Comparison of ENCODE assay signal across 27 cellular contexts in the genomic region with DNA sequence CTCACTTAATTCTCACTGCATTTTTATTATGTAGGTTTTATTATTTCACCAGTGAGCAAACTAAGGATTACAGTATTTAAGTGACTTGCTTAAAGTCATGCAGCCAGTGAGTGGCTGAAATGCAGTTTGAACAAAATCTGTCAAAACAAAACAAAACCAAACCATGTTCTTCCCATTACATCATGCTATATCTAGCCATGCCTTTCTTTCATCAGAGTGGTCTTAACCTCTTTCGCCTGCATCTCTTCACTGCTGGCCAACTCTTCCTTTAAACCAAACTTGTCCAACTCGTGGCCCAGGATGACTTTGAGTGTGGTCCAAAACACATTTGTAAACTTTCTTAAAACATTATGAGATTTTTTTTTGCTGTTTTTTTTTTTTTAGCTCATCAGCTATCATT.
"Had no signal": no experiment of that assay in that cellular context is flagged by ENCODE, and none has a peak within 500 bp of the region (broad histone marks: within the 10 kb centered on the region; RNA-seq: fewer than 3 reads in every experiment).

No MANE protein-coding gene starts in this region.

- H3K4me3 ChIP-seq: adrenal gland, gastroesophageal sphincter, heart left ventricle, sigmoid colon, thoracic aorta, vagina had no signal

- H3K27me3 Mint-ChIP-seq: activated B cell treated with CpG ODN at 0.5 μM for 24 hours; activated CD4-positive, alpha-beta T cell treated with anti-CD3 and anti-CD28 coated beads for 36 hours; activated T-cell treated with anti-CD3 and anti-CD28 coated beads, Interleukin-2, amount 50 U/mL, for 24 hours; activated T-helper 17 cell treated with anti-CD3 and anti-CD28 coated beads, Interleukin-2, amount 50 U/mL, for 72 hours; dendritic cell treated with granulocyte-macrophage colony-stimulating factor and Interleukin-4, amounts not matched to agents 40 ng/mL and 50 ng/mL, for 4 days; naive thymus-derived CD4-positive, alpha-beta T cell; progenitor cell of endocrine pancreas had no signal

- H3K27ac Mint-ChIP-seq: activated B cell treated with CpG ODN at 0.5 μM for 24 hours; activated CD4-positive, alpha-beta T cell treated with anti-CD3 and anti-CD28 coated beads for 36 hours; activated naive CD4-positive, alpha-beta T cell treated with anti-CD3 and anti-CD28 coated beads, Interleukin-2, amount 50 U/mL, for 72 hours; activated T-cell treated with anti-CD3 and anti-CD28 coated beads, Interleukin-2, amount 50 U/mL, for 24 hours; activated T-helper 17 cell treated with anti-CD3 and anti-CD28 coated beads, Interleukin-2, amount 50 U/mL, for 72 hours; dendritic cell treated with granulocyte-macrophage colony-stimulating factor and Interleukin-4, amounts not matched to agents 40 ng/mL and 50 ng/mL, for 4 days; naive thymus-derived CD4-positive, alpha-beta T cell; progenitor cell of endocrine pancreas; type B pancreatic cell had no signal

- DNase-seq: activated B cell treated with CpG ODN at 0.5 μM for 24 hours; activated CD4-positive, alpha-beta T cell treated with anti-CD3 and anti-CD28 coated beads for 36 hours; activated CD4-positive, alpha-beta T cell treated with anti-CD3 and anti-CD28 coated beads, Interleukin-2, amount 50 U/mL, for 4 hours; activated CD8-positive, alpha-beta memory T cell treated with anti-CD3 and anti-CD28 coated beads for 24 hours; activated CD8-positive, alpha-beta memory T cell treated with anti-CD3 and anti-CD28 coated beads, Interleukin-2, amount 50 U/mL, for 4 hours; activated T-cell treated with anti-CD3 and anti-CD28 coated beads, Interleukin-2, amount 50 U/mL, for 24 hours; adrenal gland; effector CD4-positive, alpha-beta T cell; erythroblast; heart left ventricle; left colon; mesendoderm; naive thymus-derived CD4-positive, alpha-beta T cell; retina; sigmoid colon; stimulated activated CD4-positive, alpha-beta T cell treated with anti-CD3 and anti-CD28 coated beads, Interleukin-4, amount 100 ng/mL, for 1 hour; stimulated activated naive CD4-positive, alpha-beta T cell; T-helper 9 cell had no signal

- H3K9me3 Mint-ChIP-seq: activated B cell treated with CpG ODN at 0.5 μM for 24 hours; dendritic cell treated with granulocyte-macrophage colony-stimulating factor and Interleukin-4, amounts not matched to agents 40 ng/mL and 50 ng/mL, for 4 days; neural crest cell had no signal

- H3K36me3 Mint-ChIP-seq: activated naive CD4-positive, alpha-beta T cell treated with anti-CD3 and anti-CD28 coated beads, Interleukin-2, amount 50 U/mL, for 72 hours; naive thymus-derived CD4-positive, alpha-beta T cell had no signal

- ATAC-seq: activated CD4-positive, alpha-beta T cell treated with anti-CD3 and anti-CD28 coated beads for 36 hours; activated naive CD4-positive, alpha-beta T cell treated with anti-CD3 and anti-CD28 coated beads, Interleukin-2, amount 50 U/mL, for 72 hours; activated T-helper 17 cell treated with anti-CD3 and anti-CD28 coated beads, Interleukin-2, amount 50 U/mL, for 72 hours; gastroesophageal sphincter; heart left ventricle; left colon; naive thymus-derived CD4-positive, alpha-beta T cell had no signal

- H3K4me1 Mint-ChIP-seq: activated B cell treated with CpG ODN at 0.5 μM for 24 hours; activated CD4-positive, alpha-beta T cell treated with anti-CD3 and anti-CD28 coated beads for 36 hours; activated T-helper 17 cell treated with anti-CD3 and anti-CD28 coated beads, Interleukin-2, amount 50 U/mL, for 72 hours; naive thymus-derived CD4-positive, alpha-beta T cell; neural crest cell had no signal

- H3K4me3 Mint-ChIP-seq: activated B cell treated with CpG ODN at 0.5 μM for 24 hours; activated CD4-positive, alpha-beta T cell treated with anti-CD3 and anti-CD28 coated beads for 36 hours; activated T-cell treated with anti-CD3 and anti-CD28 coated beads, Interleukin-2, amount 50 U/mL, for 24 hours; activated T-helper 17 cell treated with anti-CD3 and anti-CD28 coated beads, Interleukin-2, amount 50 U/mL, for 72 hours; dendritic cell treated with granulocyte-macrophage colony-stimulating factor and Interleukin-4, amounts not matched to agents 40 ng/mL and 50 ng/mL, for 4 days; naive thymus-derived CD4-positive, alpha-beta T cell; neural crest cell; type B pancreatic cell had no signal
